Comparison of ENCODE assay signal across 16 cellular contexts in the genomic region with DNA sequence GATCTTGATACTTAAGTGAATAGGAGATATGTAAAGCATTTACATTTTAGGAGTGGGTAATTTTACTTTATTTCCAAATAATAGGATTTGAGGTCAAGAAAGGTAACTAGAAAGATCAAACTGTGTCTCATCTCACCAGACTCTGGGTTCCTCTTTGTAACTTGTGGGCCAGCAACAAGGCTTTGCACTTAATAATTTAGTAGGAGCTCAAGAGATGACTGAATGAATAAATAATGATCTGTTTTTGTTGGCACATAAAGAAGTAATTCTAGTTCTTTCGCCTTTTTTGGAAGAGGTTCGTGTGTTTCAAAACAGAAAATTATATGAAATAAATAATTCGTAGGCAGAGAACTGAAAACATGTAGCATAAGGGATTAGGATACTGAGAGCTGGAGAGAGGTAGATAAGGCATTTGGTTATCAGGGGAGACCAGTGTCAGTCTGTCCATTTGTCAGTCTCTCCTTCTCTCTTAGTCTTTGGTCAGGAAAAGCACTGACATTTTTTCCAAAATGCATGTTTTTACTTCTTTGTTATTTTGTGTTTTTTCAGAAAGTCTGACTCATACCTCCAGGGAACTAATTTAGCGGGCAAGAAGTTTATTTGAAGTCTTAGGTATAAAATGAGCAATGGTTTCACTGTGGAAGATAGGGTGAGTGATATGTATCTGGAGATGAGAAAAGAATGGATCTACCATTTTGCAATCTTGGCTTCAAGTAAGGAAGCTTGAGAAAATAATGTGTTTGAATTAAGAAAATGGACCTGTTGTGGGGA.
A peak's percentile ranks its signal among the peaks of the same experiment; 100 is the strongest.
DNase-seq lines count a peak whose midpoint lies in the region; ATAC-seq, FAIRE-seq and TF ChIP-seq lines count a peak whose summit lies in the region.
"Had no signal": no experiment of that assay in that cellular context is flagged by ENCODE, and none has a peak within 500 bp of the region (broad histone marks: within the 10 kb centered on the region; RNA-seq: fewer than 3 reads in every experiment).

No MANE protein-coding gene starts in this region.

- H3K27me3 ChIP-seq in K562 (ENCODE audit: control insufficient read depth in 2 of 2, insufficient read depth in 2 of 2, low read length in 2 of 2) (no peaks in the 10 kb centered on the region), keratinocyte (ENCODE audit: control insufficient read depth, extremely low read depth, insufficient read depth, low read length) (no peaks in the 10 kb centered on the region), uterus (no peaks in the 10 kb centered on the region)
- H3K27me3 ChIP-seq in effector memory CD4-positive, alpha-beta T cell (replicated peaks; ENCODE audit: control insufficient read depth, insufficient read depth, low read length, poor library complexity, severe bottlenecking) = no peaks in the 10 kb centered on the region

- H3K9me1 ChIP-seq in K562 (ENCODE audit: control insufficient read depth, insufficient read depth, low read length) (no peaks in the 10 kb centered on the region), keratinocyte (ENCODE audit: control insufficient read depth, extremely low read depth, insufficient read depth, low read length) (no peaks in the 10 kb centered on the region)

- peaks cover 9 to 43% of the 10 kb centered on the region in 2 experiments; a peak in 3 of 5 replicates for H3K4me1 ChIP-seq in K562 (replicated peaks in 1 of 2; ENCODE audit: control insufficient read depth in 2 of 2, insufficient read depth in 2 of 2, low read length in 2 of 2)
- H3K4me1 ChIP-seq in keratinocyte (ENCODE audit: control insufficient read depth, extremely low read depth, insufficient read depth, low read length) = peaks cover 2% of the 10 kb centered on the region
- H3K4me1 ChIP-seq in effector memory CD4-positive, alpha-beta T cell (ENCODE audit: control insufficient read depth, insufficient read depth, low read length, poor library complexity, severe bottlenecking) = no peaks in the 10 kb centered on the region
- no peaks in the 10 kb centered on the region for H3K4me1 ChIP-seq in uterus

- H3K79me2 ChIP-seq in K562 (ENCODE audit: control insufficient read depth, insufficient read depth, low read length) = no peaks in the 10 kb centered on the region
- no peaks in the 10 kb centered on the region for H3K79me2 ChIP-seq in keratinocyte (ENCODE audit: control insufficient read depth, insufficient read depth, low read length)

- H3K27ac ChIP-seq in K562 (ENCODE audit: extremely low read depth, low read depth, low read length) = peak overlapping the region; percentile 74
- no peak overlapping the region for H3K27ac ChIP-seq in keratinocyte (ENCODE audit: control insufficient read depth, insufficient read depth, low read length)
- no peak overlapping the region for H3K27ac ChIP-seq in effector memory CD4-positive, alpha-beta T cell (ENCODE audit: insufficient read depth, low read length, poor library complexity, severe bottlenecking)
- no peak overlapping the region for H3K27ac ChIP-seq in uterus

- TF ChIP-seq RAD21 in K562 (CRISPR knock-in tag; conservative IDR thresholded peaks at IDR 0.05 in 1 of 2, IDR thresholded peaks at IDR 0.05 in 1 of 2) = no peak

- peak overlapping the region in 1 of 2 experiments; percentile 58; a peak in 2 of 4 replicates for H3K9ac ChIP-seq in K562 (ENCODE audit: insufficient read depth in 1 of 2, low read depth in 2 of 2, low read length in 2 of 2)
- H3K9ac ChIP-seq in keratinocyte (ENCODE audit: control insufficient read depth, extremely low read depth, insufficient read depth, low read length) = no peak overlapping the region

- H3K4me3 ChIP-seq in K562 (no peak overlapping the region), keratinocyte (ENCODE audit: control insufficient read depth in 2 of 3, extremely low read depth in 1 of 3, insufficient read depth in 2 of 3, low read depth in 1 of 3, low read length in 3 of 3) (no peak overlapping the region), uterus (no peak overlapping the region)
- H3K4me3 ChIP-seq in effector memory CD4-positive, alpha-beta T cell (ENCODE audit: insufficient read depth, low read depth, low read length, poor library complexity, severe bottlenecking) = no peak overlapping the region

- FAIRE-seq in D721Med (lab: Jason Lieb, UNC) = peak; percentile 46
- peak; percentile 82 for FAIRE-seq in K562 (lab: Jason Lieb, UNC)
- FAIRE-seq in keratinocyte (lab: Jason Lieb, UNC) = peak; percentile 56

- no peak for TF ChIP-seq CTCF in D721Med (IDR thresholded peaks at IDR 0.05; ENCODE audit: insufficient read depth, missing control alignments)
- no peak for TF ChIP-seq CTCF in K562 (IDR thresholded peaks at IDR 0.05 in 2 of 3, conservative IDR thresholded peaks at IDR 0.05 in 1 of 3; ENCODE audit: insufficient read depth in 2 of 3, low read depth in 1 of 3, low read length in 3 of 3)
- TF ChIP-seq CTCF in keratinocyte (optimal IDR thresholded peaks at IDR 0.05 in 1 of 3, IDR thresholded peaks at IDR 0.05 in 1 of 3, conservative IDR thresholded peaks at IDR 0.05 in 1 of 3; ENCODE audit: extremely low read depth in 1 of 3, insufficient read depth in 2 of 3, low read length in 3 of 3) = no peak
- no peak for TF ChIP-seq CTCF in omental fat pad (IDR thresholded peaks at IDR 0.05)
- no peak for TF ChIP-seq CTCF in uterus (IDR thresholded peaks at IDR 0.05)

- no peak for TF ChIP-seq POLR2A in K562 (conservative IDR thresholded peaks at IDR 0.05)
- no peak for TF ChIP-seq POLR2A in uterus (IDR thresholded peaks at IDR 0.05)

- in situ Hi-C loops in K562 (cut with MboI) = no loop called here

- ATAC-seq in K562 = peak; percentile 82
- no peak for ATAC-seq in omental fat pad (ENCODE audit: low FRiP score)
- ATAC-seq: activated T-helper 17 cell treated with anti-CD3 and anti-CD28 coated beads, Interleukin-2, amount 50 U/mL, for 72 hours; SK-N-SH treated with all-trans-retinoic acid at 6 μM for 48 hours had no signal

- dilution Hi-C loops in keratinocyte (cut with MboI; ENCODE audit: extremely low pct_ligation_motif_present, low sequenced_read_pairs) = no loop called here

- H3K9me3 ChIP-seq in K562 (replicated peaks; ENCODE audit: control insufficient read depth, insufficient read depth, low read depth, low read length) = no peaks in the 10 kb centered on the region
- no peaks in the 10 kb centered on the region for H3K9me3 ChIP-seq in keratinocyte (ENCODE audit: control insufficient read depth, low read depth, low read length)
- no peaks in the 10 kb centered on the region for H3K9me3 ChIP-seq in effector memory CD4-positive, alpha-beta T cell (ENCODE audit: control insufficient read depth, low read length)
- H3K9me3 ChIP-seq in uterus = no peaks in the 10 kb centered on the region

- H3K36me3 ChIP-seq in K562 (ENCODE audit: control insufficient read depth, insufficient read depth, low read length) = no peaks in the 10 kb centered on the region
- no peaks in the 10 kb centered on the region for H3K36me3 ChIP-seq in keratinocyte (ENCODE audit: control insufficient read depth in 2 of 2, extremely low read depth in 1 of 2, insufficient read depth in 2 of 2, low read length in 2 of 2)
- H3K36me3 ChIP-seq in effector memory CD4-positive, alpha-beta T cell (ENCODE audit: control insufficient read depth, insufficient read depth, low read length) = no peaks in the 10 kb centered on the region
- no peaks in the 10 kb centered on the region for H3K36me3 ChIP-seq in uterus

- TF ChIP-seq EP300 in K562 (IDR thresholded peaks at IDR 0.05; ENCODE audit: low read length) = peak; percentile 89

- POLR2A ChIA-PET in K562 (lab: Yijun Ruan, JAX) = interaction anchor here (1.0 kb wide), 1 partner anchor 76 kb away, joined by 3 read pairs; a partner anchor contains a TSS

- H2AFZ ChIP-seq in K562 (ENCODE audit: low read depth, low read length) (peak overlapping the region; percentile 78), keratinocyte (ENCODE audit: control insufficient read depth, low read length) (no peak overlapping the region)

- CTCF ChIA-PET in K562 (lab: Yijun Ruan, JAX; ENCODE audit: low intra/inter-chr PET ratio) = no interaction called here

- H3K4me2 ChIP-seq in K562 (ENCODE audit: insufficient read depth, low read length) = peak overlapping the region; percentile 54
- H3K4me2 ChIP-seq in keratinocyte (ENCODE audit: control insufficient read depth, extremely low read depth, insufficient read depth, low read depth, low read length) = no peak overlapping the region

- WGBS in K562 (ENCODE audit: insufficient coverage, low coverage, missing lambda C conversion rate) = 0% methylated on average over 4 of the region's 4 CpGs

- intact Hi-C loops in K562 (cut with micrococcal nuclease) (loop anchor here (5.0 kb wide), 2 partner anchors 240 to 310 kb away; a partner anchor contains a TSS), uterus (cut with DNase I; ENCODE audit: low total_unique reads) (no loop called here)

- no peaks in the 10 kb centered on the region for H4K20me1 ChIP-seq in K562 (replicated peaks; ENCODE audit: control insufficient read depth, insufficient read depth, low read length)
- H4K20me1 ChIP-seq in keratinocyte (ENCODE audit: control insufficient read depth, extremely low read depth, insufficient read depth, low read length) = no peaks in the 10 kb centered on the region

- no TSS peak for BruUV-seq in K562 (replicated peaks; lab: Mats Ljungman, UMichigan)

- DNase-seq in D721Med (ENCODE audit: insufficient read length, low spot score) = no peak
- DNase-seq in MV-4-11 (lab: John Stamatoyannopoulos, UW) = peak; percentile 29
- peak; percentile 57 to 78 (median 67) for DNase-seq in K562 (ENCODE audit: extremely low read depth in 1 of 4, low spot score in 3 of 4)
- DNase-seq in keratinocyte (ENCODE audit: low read depth, low spot score) = no peak
- DNase-seq in omental fat pad (ENCODE audit: low spot score) = no peak
- DNase-seq in activated CD4-positive, alpha-beta T cell treated with anti-CD3 and anti-CD28 coated beads for 48 hours = no peak
- DNase-seq in effector memory CD4-positive, alpha-beta T cell = no peak
- no peak for DNase-seq in uterus
- DNase-seq: amygdala; dermis blood vessel endothelial cell; DMS 273 treated with DMSO at 0.1 percent for 48 hours; MM.1S; nephron progenitor cell; stimulated activated CD4-positive, alpha-beta T cell treated with anti-CD3 and anti-CD28 coated beads, Interleukin-2, amount 100 ng/mL, for 48 hours had no signal

Comparison
In these comparisons a context has a peak if more than half of its experiments do, and no peak if none do; other contexts are left out.
1. DNase-seq: peak in MV-4-11 (single experiment) and K562 (4 of 4); none in D721Med (single experiment), keratinocyte (single experiment), omental fat pad (single experiment), activated CD4-positive, alpha-beta T cell treated with anti-CD3 and anti-CD28 coated beads for 48 hours (single experiment), effector memory CD4-positive, alpha-beta T cell (0 of 3) and uterus (0 of 2).